ENCODE assay signal across 21 cellular contexts in the genomic region with DNA sequence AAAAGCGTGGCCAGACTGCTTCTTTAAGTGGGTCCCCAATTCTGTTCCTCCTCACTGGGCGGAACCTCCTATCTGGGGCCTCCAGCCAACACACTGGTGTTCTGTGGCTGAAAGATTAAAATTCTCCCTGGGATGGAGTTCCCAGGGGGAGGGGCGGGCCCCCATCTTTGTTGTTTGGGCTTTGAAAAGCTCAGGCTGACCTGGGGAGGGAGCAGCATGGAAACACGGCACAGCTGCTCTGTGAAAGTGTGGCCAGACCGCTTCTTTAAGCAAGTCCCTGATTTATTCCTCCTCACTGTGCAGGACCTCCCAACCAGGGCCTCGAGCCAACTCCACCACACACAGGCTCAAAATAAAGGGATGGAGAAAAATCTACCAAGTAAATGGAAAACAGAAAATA.
"Had no signal": no experiment of that assay in that cellular context is flagged by ENCODE, and none has a peak within 500 bp of the region (broad histone marks: within the 10 kb centered on the region; RNA-seq: fewer than 3 reads in every experiment).

No MANE protein-coding gene starts in this region.

- H3K9me3 Mint-ChIP-seq: activated B cell treated with CpG ODN at 0.5 μM for 24 hours had no signal

- H3K4me3 ChIP-seq: SK-N-MC had no signal

- H3K4me3 Mint-ChIP-seq: activated B cell treated with CpG ODN at 0.5 μM for 24 hours; activated CD8-positive, alpha-beta T cell treated with anti-CD3 and anti-CD28 coated beads for 36 hours; activated naive CD8-positive, alpha-beta T cell treated with anti-CD3 and anti-CD28 coated beads for 36 hours; activated T-helper 17 cell treated with anti-CD3 and anti-CD28 coated beads, Interleukin-2, amount 50 U/mL, for 72 hours; effector memory CD8-positive, alpha-beta T cell; naive thymus-derived CD4-positive, alpha-beta T cell; stimulated activated effector memory CD8-positive, alpha-beta T cell treated with anti-CD3 and anti-CD28 coated beads, Interleukin-12 subunit alpha, Interleukin-12 subunit beta, amount 100 ng/mL, for 72 hours had no signal

- DNase-seq: activated B cell treated with CpG ODN at 0.5 μM for 24 hours; activated CD4-positive, alpha-beta T cell treated with anti-CD3 and anti-CD28 coated beads for 48 hours; activated CD8-positive, alpha-beta T cell treated with anti-CD3 and anti-CD28 coated beads for 36 hours; activated naive CD4-positive, alpha-beta T cell; activated naive CD8-positive, alpha-beta T cell treated with anti-CD3 and anti-CD28 coated beads for 36 hours; activated T-cell treated with anti-CD3 and anti-CD28 coated beads, Interleukin-2, amount 50 U/mL, for 1 hour; amniotic stem cell; dermis blood vessel endothelial cell; effector memory CD8-positive, alpha-beta T cell; glutamatergic neuron; naive thymus-derived CD4-positive, alpha-beta T cell; nucleus accumbens; retina; small intestine; stimulated activated CD4-positive, alpha-beta T cell treated with anti-CD3 and anti-CD28 coated beads, Interleukin-4, amount 100 ng/mL, for 24 hours; T-helper 1 cell; T-helper 9 cell had no signal

- H3K36me3 Mint-ChIP-seq: activated naive CD8-positive, alpha-beta T cell treated with anti-CD3 and anti-CD28 coated beads for 36 hours; naive thymus-derived CD4-positive, alpha-beta T cell; stimulated activated effector memory CD8-positive, alpha-beta T cell treated with anti-CD3 and anti-CD28 coated beads, Interleukin-12 subunit alpha, Interleukin-12 subunit beta, amount 100 ng/mL, for 72 hours had no signal

- H3K4me1 Mint-ChIP-seq: activated B cell treated with CpG ODN at 0.5 μM for 24 hours; activated naive CD8-positive, alpha-beta T cell treated with anti-CD3 and anti-CD28 coated beads for 36 hours; activated T-helper 17 cell treated with anti-CD3 and anti-CD28 coated beads, Interleukin-2, amount 50 U/mL, for 72 hours; naive thymus-derived CD4-positive, alpha-beta T cell; stimulated activated effector memory CD8-positive, alpha-beta T cell treated with anti-CD3 and anti-CD28 coated beads, Interleukin-12 subunit alpha, Interleukin-12 subunit beta, amount 100 ng/mL, for 72 hours had no signal

- ATAC-seq: activated CD8-positive, alpha-beta T cell treated with anti-CD3 and anti-CD28 coated beads for 36 hours; activated T-helper 17 cell treated with anti-CD3 and anti-CD28 coated beads, Interleukin-2, amount 50 U/mL, for 72 hours; effector memory CD8-positive, alpha-beta T cell; left lobe of liver; naive thymus-derived CD4-positive, alpha-beta T cell; stimulated activated effector memory CD8-positive, alpha-beta T cell treated with anti-CD3 and anti-CD28 coated beads, Interleukin-12 subunit alpha, Interleukin-12 subunit beta, amount 100 ng/mL, for 72 hours had no signal

- H3K27me3 Mint-ChIP-seq: activated B cell treated with CpG ODN at 0.5 μM for 24 hours; activated CD8-positive, alpha-beta T cell treated with anti-CD3 and anti-CD28 coated beads for 36 hours; activated naive CD8-positive, alpha-beta T cell treated with anti-CD3 and anti-CD28 coated beads for 36 hours; activated T-helper 17 cell treated with anti-CD3 and anti-CD28 coated beads, Interleukin-2, amount 50 U/mL, for 72 hours; effector memory CD8-positive, alpha-beta T cell; naive thymus-derived CD4-positive, alpha-beta T cell had no signal

- H3K27ac Mint-ChIP-seq: activated B cell treated with CpG ODN at 0.5 μM for 24 hours; activated CD8-positive, alpha-beta T cell treated with anti-CD3 and anti-CD28 coated beads for 36 hours; activated naive CD8-positive, alpha-beta T cell treated with anti-CD3 and anti-CD28 coated beads for 36 hours; activated T-helper 17 cell treated with anti-CD3 and anti-CD28 coated beads, Interleukin-2, amount 50 U/mL, for 72 hours; effector memory CD8-positive, alpha-beta T cell; naive thymus-derived CD4-positive, alpha-beta T cell; stimulated activated effector memory CD8-positive, alpha-beta T cell treated with anti-CD3 and anti-CD28 coated beads, Interleukin-12 subunit alpha, Interleukin-12 subunit beta, amount 100 ng/mL, for 72 hours had no signal

- H3K27ac ChIP-seq: SK-N-MC had no signal
